Comparison of ENCODE assay signal across 21 cellular contexts in the genomic region with DNA sequence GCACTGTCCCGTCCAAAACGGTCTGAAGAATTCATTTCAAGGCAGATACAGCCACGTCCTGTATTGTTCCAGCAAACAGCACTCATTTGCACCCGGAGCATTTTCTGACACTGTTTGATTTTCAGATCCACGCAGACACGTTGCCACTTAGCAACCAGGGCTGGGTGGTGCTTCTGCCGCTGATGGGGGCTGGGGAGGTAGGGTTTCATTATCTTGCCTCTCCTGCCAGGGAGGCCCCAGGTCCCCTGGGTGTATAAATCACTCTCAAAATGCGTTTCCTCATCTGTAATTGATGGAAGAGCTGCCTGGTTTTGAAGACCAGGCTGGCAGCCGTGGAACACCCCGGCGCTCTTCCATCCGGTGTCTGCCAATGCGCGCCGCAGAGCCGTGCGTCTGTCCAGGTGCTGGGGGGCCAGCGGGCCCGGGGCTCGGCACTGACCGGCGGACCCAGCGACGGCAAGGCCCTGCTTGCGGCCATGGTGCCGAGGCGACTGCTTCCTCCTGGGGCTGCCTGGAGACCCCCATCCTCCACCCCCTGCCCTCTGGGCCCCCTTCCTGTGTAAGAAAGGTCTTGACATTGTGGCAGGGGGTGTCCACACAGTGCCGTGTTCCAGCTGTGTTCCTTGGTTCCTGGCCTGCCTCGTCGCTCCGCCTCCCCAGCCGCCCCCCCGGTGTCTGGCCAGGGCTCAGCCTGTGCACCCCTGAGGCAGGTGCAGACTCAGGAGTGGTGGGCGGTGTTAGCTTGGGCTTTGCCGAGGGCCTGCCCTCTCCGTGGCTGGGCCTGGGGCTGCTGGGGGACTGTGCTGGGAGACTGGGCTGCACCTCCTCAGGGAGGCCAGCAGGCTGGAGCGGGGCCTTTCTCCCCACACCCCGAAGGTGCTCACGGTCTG. TPM values are rescaled to one million over a fixed set of nuclear protein-coding genes. Genes with fewer than 3 reads are reported as not detected.
DNase-seq lines count a peak whose midpoint lies in the region; ATAC-seq and FAIRE-seq lines count a peak whose summit lies in the region.
"Had no signal": no experiment of that assay in that cellular context is flagged by ENCODE, and none has a peak within 500 bp of the region (broad histone marks: within the 10 kb centered on the region; RNA-seq: fewer than 3 reads in every experiment).

No MANE protein-coding gene starts in this region.

- CTCF ChIA-PET in activated CD8-positive, alpha-beta T cell treated with anti-CD3 and anti-CD28 coated beads, Interleukin-2, amount 10 ng/mL, durations not matched to agents 7 days and 5 days (lab: Charles Lee) = no interaction called here

- no peaks in the 10 kb centered on the region for H3K36me3 Mint-ChIP-seq in activated CD8-positive, alpha-beta T cell treated with anti-CD3 and anti-CD28 coated beads, Interleukin-2, amount 10 ng/mL, durations not matched to agents 7 days and 5 days (ENCODE audit: low read depth)

- no peaks in the 10 kb centered on the region for H3K4me1 Mint-ChIP-seq in activated CD8-positive, alpha-beta T cell treated with anti-CD3 and anti-CD28 coated beads, Interleukin-2, amount 10 ng/mL, durations not matched to agents 7 days and 5 days (ENCODE audit: low read depth)

- FAIRE-seq in urothelium cell line (lab: Jason Lieb, UNC) = no peak
- FAIRE-seq: A204.1, D721Med, HTR-8/SVneo had no signal

- POLR2A ChIA-PET in activated CD8-positive, alpha-beta T cell treated with anti-CD3 and anti-CD28 coated beads, Interleukin-2, amount 10 ng/mL, durations not matched to agents 7 days and 5 days (lab: Charles Lee) = no interaction called here

- DNase-seq in NCI-H345 treated with DMSO at 0.1 percent for 48 hours (lab: John Stamatoyannopoulos, UW; ENCODE audit: unreplicated experiment) (peak; percentile 15), NCI-H345 (lab: John Stamatoyannopoulos, UW) (no peak), NCI-H187 treated with DMSO at 0.1 percent for 48 hours (lab: John Stamatoyannopoulos, UW) (peak; percentile 3), left kidney (ENCODE audit: low read depth, low spot score) (peak; percentile 73), urothelium cell line (ENCODE audit: low spot score) (no peak)
- DNase-seq in activated CD8-positive, alpha-beta T cell treated with anti-CD3 and anti-CD28 coated beads, Interleukin-2, amount 10 ng/mL, durations not matched to agents 7 days and 5 days = no peak
- DNase-seq: DND-41, H9, IMR-90, NCI-H1048, NCI-H1694, NCI-H510A, NCI-H748 treated with DMSO at 0.1 percent for 48 hours, OCI-M1, Right ventricle myocardium superior had no signal

- H3K27ac Mint-ChIP-seq in activated CD8-positive, alpha-beta T cell treated with anti-CD3 and anti-CD28 coated beads, Interleukin-2, amount 10 ng/mL, durations not matched to agents 7 days and 5 days = no peak overlapping the region
- H3K27ac Mint-ChIP-seq: H9 had no signal

- H3K9me3 Mint-ChIP-seq in activated CD8-positive, alpha-beta T cell treated with anti-CD3 and anti-CD28 coated beads, Interleukin-2, amount 10 ng/mL, durations not matched to agents 7 days and 5 days (ENCODE audit: insufficient read depth) = peaks cover 16% of the 10 kb centered on the region

- no peak for ATAC-seq in GM21529 (IDR thresholded peaks at IDR 0.05; ENCODE audit: unreplicated experiment)
- no peak for ATAC-seq in activated CD8-positive, alpha-beta T cell treated with anti-CD3 and anti-CD28 coated beads, Interleukin-2, amount 10 ng/mL, durations not matched to agents 7 days and 5 days

- H3K4me3 Mint-ChIP-seq in activated CD8-positive, alpha-beta T cell treated with anti-CD3 and anti-CD28 coated beads, Interleukin-2, amount 10 ng/mL, durations not matched to agents 7 days and 5 days = no peak overlapping the region
- H3K4me3 Mint-ChIP-seq: H9 had no signal

- peaks cover 3% of the 10 kb centered on the region for H3K27me3 Mint-ChIP-seq in activated CD8-positive, alpha-beta T cell treated with anti-CD3 and anti-CD28 coated beads, Interleukin-2, amount 10 ng/mL, durations not matched to agents 7 days and 5 days (ENCODE audit: low read depth)

RNA-seq across cellular contexts. Expression of gene ADGRA1, which starts 16.6 kb away (rescaled TPM):
- total RNA-seq in activated CD8-positive, alpha-beta T cell treated with anti-CD3 and anti-CD28 coated beads, Interleukin-2, amount 10 ng/mL, durations not matched to agents 7 days and 5 days = not detected
- total RNA-seq: G401, IMR-90, M059J, Right ventricle myocardium superior had no signal

RNA-seq across cellular contexts. Expression of gene KNDC1, which starts 55.7 kb away (rescaled TPM):
- total RNA-seq in activated CD8-positive, alpha-beta T cell treated with anti-CD3 and anti-CD28 coated beads, Interleukin-2, amount 10 ng/mL, durations not matched to agents 7 days and 5 days = under 1 TPM; 0.21 to 0.32 TPM
- total RNA-seq: M059J, Right ventricle myocardium superior had no signal

Comparison
In these comparisons a context has a peak if more than half of its experiments do, and no peak if none do; other contexts are left out.
1. DNase-seq: peak in NCI-H345 treated with DMSO at 0.1 percent for 48 hours (single experiment), NCI-H187 treated with DMSO at 0.1 percent for 48 hours (single experiment) and left kidney (single experiment); none in NCI-H345 (single experiment), urothelium cell line (single experiment) and activated CD8-positive, alpha-beta T cell treated with anti-CD3 and anti-CD28 coated beads, Interleukin-2, amount 10 ng/mL, durations not matched to agents 7 days and 5 days (single experiment).